9 cellular contexts compared by ENCODE assay signal in genomic region chr10:87867453-87867852, GRCh38. TPM values are rescaled to one million over a fixed set of nuclear protein-coding genes. Genes with fewer than 3 reads are reported as not detected.
DNase-seq lines count a peak whose midpoint lies in the region; ATAC-seq, FAIRE-seq and TF ChIP-seq lines count a peak whose summit lies in the region.
"Had no signal": no experiment of that assay in that cellular context is flagged by ENCODE, and none has a peak within 500 bp of the region (broad histone marks: within the 10 kb centered on the region; RNA-seq: fewer than 3 reads in every experiment).

No MANE protein-coding gene starts in this region.

- ATAC-seq in activated naive CD8-positive, alpha-beta T cell treated with anti-CD3 and anti-CD28 coated beads, Interleukin-2, amount 10 ng/mL, durations not matched to agents 7 days and 5 days (ENCODE audit: low read depth) = no peak

- H3K9me3 ChIP-seq in kidney (ENCODE audit: control insufficient read depth in 1 of 2, low read length in 2 of 2) (no peaks in the 10 kb centered on the region), suprapubic skin (no peaks in the 10 kb centered on the region)

- H3K9me3 Mint-ChIP-seq in activated CD4-positive, alpha-beta T cell treated with anti-CD3 and anti-CD28 coated beads, Interleukin-2, amount 10 ng/mL, durations not matched to agents 24 days and 14 days = no peaks in the 10 kb centered on the region
- no peaks in the 10 kb centered on the region for H3K9me3 Mint-ChIP-seq in activated naive CD8-positive, alpha-beta T cell treated with anti-CD3 and anti-CD28 coated beads, Interleukin-2, amount 10 ng/mL, durations not matched to agents 7 days and 5 days

- no peaks in the 10 kb centered on the region for H3K27me3 ChIP-seq in suprapubic skin

- no peak for TF ChIP-seq EP300 in suprapubic skin (IDR thresholded peaks at IDR 0.05)

- intact Hi-C loops in activated CD4-positive, alpha-beta T cell treated with anti-CD3 and anti-CD28 coated beads, Interleukin-2, amount 10 ng/mL, durations not matched to agents 24 days and 14 days (cut with micrococcal nuclease) = no loop called here
- intact Hi-C loops in kidney (cut with DNase I) = no loop called here

- no peaks in the 10 kb centered on the region for H3K27me3 Mint-ChIP-seq in activated CD4-positive, alpha-beta T cell treated with anti-CD3 and anti-CD28 coated beads, Interleukin-2, amount 10 ng/mL, durations not matched to agents 24 days and 14 days
- no peaks in the 10 kb centered on the region for H3K27me3 Mint-ChIP-seq in activated naive CD8-positive, alpha-beta T cell treated with anti-CD3 and anti-CD28 coated beads, Interleukin-2, amount 10 ng/mL, durations not matched to agents 7 days and 5 days

- peak overlapping the region; percentile 79 for H3K4me3 Mint-ChIP-seq in activated CD4-positive, alpha-beta T cell treated with anti-CD3 and anti-CD28 coated beads, Interleukin-2, amount 10 ng/mL, durations not matched to agents 24 days and 14 days
- H3K4me3 Mint-ChIP-seq in activated naive CD8-positive, alpha-beta T cell treated with anti-CD3 and anti-CD28 coated beads, Interleukin-2, amount 10 ng/mL, durations not matched to agents 7 days and 5 days = peak overlapping the region; percentile 97

- H3K27ac Mint-ChIP-seq in activated CD4-positive, alpha-beta T cell treated with anti-CD3 and anti-CD28 coated beads, Interleukin-2, amount 10 ng/mL, durations not matched to agents 24 days and 14 days = no peak overlapping the region
- H3K27ac Mint-ChIP-seq in activated naive CD8-positive, alpha-beta T cell treated with anti-CD3 and anti-CD28 coated beads, Interleukin-2, amount 10 ng/mL, durations not matched to agents 7 days and 5 days = no peak overlapping the region

- H3K9ac ChIP-seq in kidney (ENCODE audit: low read length in 2 of 2) = peak overlapping the region; percentile 20 to 62

- H3K4me3 ChIP-seq in kidney (ENCODE audit: low read length in 2 of 2) = peak overlapping the region; percentile 97 to 99
- H3K4me3 ChIP-seq in suprapubic skin = peak overlapping the region; percentile 90

- FAIRE-seq in kidney (lab: Jason Lieb, UNC) = peak; percentile 19

- H3K4me1 ChIP-seq in kidney (ENCODE audit: control insufficient read depth in 1 of 2, insufficient read depth in 1 of 2, low read depth in 1 of 2, low read length in 2 of 2) (peaks cover 0 to 3% of the 10 kb centered on the region in 2 donors), suprapubic skin (peaks cover 49% of the 10 kb centered on the region)

- H3K36me3 ChIP-seq in kidney (ENCODE audit: control insufficient read depth in 1 of 2, insufficient read depth in 2 of 2, low read length in 2 of 2) = no peaks in the 10 kb centered on the region
- H3K36me3 ChIP-seq in suprapubic skin = no peaks in the 10 kb centered on the region

- no peak overlapping the region for H3K27ac ChIP-seq in kidney (ENCODE audit: low read depth in 2 of 2, low read length in 2 of 2)
- no peak overlapping the region for H3K27ac ChIP-seq in suprapubic skin

- no peak for DNase-seq in activated CD4-positive, alpha-beta T cell treated with anti-CD3 and anti-CD28 coated beads, Interleukin-2, amount 10 ng/mL, durations not matched to agents 24 days and 14 days
- no peak for DNase-seq in activated CD4-positive, alpha-beta T cell treated with anti-CD3 and anti-CD28 coated beads for 4 hours
- DNase-seq in activated naive CD8-positive, alpha-beta T cell treated with anti-CD3 and anti-CD28 coated beads, Interleukin-2, amount 10 ng/mL, durations not matched to agents 7 days and 5 days = no peak
- no peak for DNase-seq in kidney
- no peak for DNase-seq in suprapubic skin (ENCODE audit: low spot score in 2 of 2)
- DNase-seq in NCI-H748 (lab: John Stamatoyannopoulos, UW; ENCODE audit: unreplicated experiment) = no peak
- no peak for DNase-seq in foreskin melanocyte
- DNase-seq in HCEC 1CT = no peak
- DNase-seq: AML-193 had no signal

- H3K4me1 Mint-ChIP-seq in activated CD4-positive, alpha-beta T cell treated with anti-CD3 and anti-CD28 coated beads, Interleukin-2, amount 10 ng/mL, durations not matched to agents 24 days and 14 days = peaks cover 41% of the 10 kb centered on the region
- H3K4me1 Mint-ChIP-seq in activated naive CD8-positive, alpha-beta T cell treated with anti-CD3 and anti-CD28 coated beads, Interleukin-2, amount 10 ng/mL, durations not matched to agents 7 days and 5 days = peaks cover 33% of the 10 kb centered on the region

- POLR2A ChIA-PET in activated naive CD8-positive, alpha-beta T cell treated with anti-CD3 and anti-CD28 coated beads, Interleukin-2, amount 10 ng/mL, durations not matched to agents 7 days and 5 days (lab: Charles Lee) = no interaction called here

- no peak for TF ChIP-seq POLR2A in suprapubic skin (IDR thresholded peaks at IDR 0.05)

- TF ChIP-seq CTCF in kidney (IDR thresholded peaks at IDR 0.05; ENCODE audit: borderline replicate concordance, extremely low read depth, insufficient read depth) = no peak
- TF ChIP-seq CTCF in suprapubic skin (IDR thresholded peaks at IDR 0.05) = no peak

- H3K36me3 Mint-ChIP-seq in activated CD4-positive, alpha-beta T cell treated with anti-CD3 and anti-CD28 coated beads, Interleukin-2, amount 10 ng/mL, durations not matched to agents 24 days and 14 days (ENCODE audit: low read depth) = peaks cover 32% of the 10 kb centered on the region
- H3K36me3 Mint-ChIP-seq in activated naive CD8-positive, alpha-beta T cell treated with anti-CD3 and anti-CD28 coated beads, Interleukin-2, amount 10 ng/mL, durations not matched to agents 7 days and 5 days = peaks cover 41% of the 10 kb centered on the region

RNA-seq across cellular contexts. Expression of gene PTEN, which starts 4.0 kb away (rescaled TPM):
- total RNA-seq in activated CD4-positive, alpha-beta T cell treated with anti-CD3 and anti-CD28 coated beads, Interleukin-2, amount 10 ng/mL, durations not matched to agents 24 days and 14 days = 48.6 and 51.3 TPM in 2 replicates
- total RNA-seq in activated naive CD8-positive, alpha-beta T cell treated with anti-CD3 and anti-CD28 coated beads, Interleukin-2, amount 10 ng/mL, durations not matched to agents 7 days and 5 days = 10 to 100 TPM; 81.9 to 97.1 TPM
- total RNA-seq in kidney = 154 TPM
- 22.3 TPM for polyA plus RNA-seq in kidney (ENCODE audit: insufficient read depth, low read depth, low replicate concordance)
- 100 to 1,000 TPM in 2 of 4 donors, 10 to 100 TPM in 2; 69.1 to 141 (median 91.8) TPM for total RNA-seq in suprapubic skin

RNA-seq across cellular contexts. Expression of gene KLLN, which starts 4.1 kb away (rescaled TPM):
- total RNA-seq in activated CD4-positive, alpha-beta T cell treated with anti-CD3 and anti-CD28 coated beads, Interleukin-2, amount 10 ng/mL, durations not matched to agents 24 days and 14 days = 0.54 and 1.0 TPM in 2 replicates
- under 1 TPM; 0.69 to 0.71 TPM for total RNA-seq in activated naive CD8-positive, alpha-beta T cell treated with anti-CD3 and anti-CD28 coated beads, Interleukin-2, amount 10 ng/mL, durations not matched to agents 7 days and 5 days
- total RNA-seq in kidney = 1.7 TPM
- polyA plus RNA-seq in kidney (ENCODE audit: insufficient read depth, low read depth, low replicate concordance) = 0.82 TPM
- under 1 TPM in 3 of 4 donors, not detected in 1; 0.24 to 0.85 (median 0.34) TPM for total RNA-seq in suprapubic skin

RNA-seq across cellular contexts. Expression of gene ATAD1, which starts 49.4 kb away (rescaled TPM):
- 54.1 and 55.5 TPM in 2 replicates for total RNA-seq in activated CD4-positive, alpha-beta T cell treated with anti-CD3 and anti-CD28 coated beads, Interleukin-2, amount 10 ng/mL, durations not matched to agents 24 days and 14 days
- total RNA-seq in activated naive CD8-positive, alpha-beta T cell treated with anti-CD3 and anti-CD28 coated beads, Interleukin-2, amount 10 ng/mL, durations not matched to agents 7 days and 5 days = 10 to 100 TPM; 45.7 to 45.9 TPM
- total RNA-seq in kidney = 57.3 TPM
- polyA plus RNA-seq in kidney (ENCODE audit: insufficient read depth, low read depth, low replicate concordance) = 22.0 TPM
- total RNA-seq in suprapubic skin = 10 to 100 TPM; 29.9 to 40.6 (median 31.5) TPM
